22 cellular contexts compared by ENCODE assay signal in genomic region chr1:87600848-87601247, GRCh38.
DNase-seq lines count a peak whose midpoint lies in the region; ATAC-seq and TF ChIP-seq lines count a peak whose summit lies in the region.
"Had no signal": no experiment of that assay in that cellular context is flagged by ENCODE, and none has a peak within 500 bp of the region (broad histone marks: within the 10 kb centered on the region; RNA-seq: fewer than 3 reads in every experiment).

No MANE protein-coding gene starts in this region.

- 0% methylated on average over 1 of the region's 1 CpG for WGBS in SK-N-SH (ENCODE audit: low lambda C conversion rate)

- H3K4me2 ChIP-seq in SK-N-SH = no peak overlapping the region

- H3K9ac ChIP-seq in SK-N-SH = no peak overlapping the region

- no peak for TF ChIP-seq EP300 in SK-N-SH (IDR thresholded peaks at IDR 0.05; ENCODE audit: borderline replicate concordance in 1 of 2, low read depth in 1 of 2, low read length in 1 of 2)

- no peak for DNase-seq in SK-N-SH
- DNase-seq in M059J (ENCODE audit: low read depth) = peak; percentile 4
- DNase-seq in epithelial cell of esophagus (ENCODE audit: low read depth) = peak; percentile 35
- DNase-seq in kidney tubule cell (ENCODE audit: low spot score) = no peak
- DNase-seq: activated CD4-positive, alpha-beta T cell treated with anti-CD3 and anti-CD28 coated beads for 1 hour; activated gamma-delta T cell; amniotic stem cell; effector CD4-positive, alpha-beta T cell; GF-D8; Kasumi-1; NCI-H1436; NCI-H2171; NCI-H774; spleen; stimulated activated CD8-positive, alpha-beta memory T cell treated with anti-CD3 and anti-CD28 coated beads, Interleukin-4, amount 100 ng/mL, for 48 hours had no signal

- POLR2A ChIA-PET in SK-N-SH (lab: Yijun Ruan, JAX) = no interaction called here

- H3K4me3 ChIP-seq in SK-N-SH (ENCODE audit: low read depth in 2 of 2, low read length in 1 of 2) (no peak overlapping the region), epithelial cell of esophagus (ENCODE audit: low read length) (no peak overlapping the region)
- H3K4me3 ChIP-seq: spleen had no signal

- CTCF ChIA-PET in SK-N-SH (lab: Yijun Ruan, JAX) = no interaction called here

- no peaks in the 10 kb centered on the region for H3K36me3 ChIP-seq in SK-N-SH (replicated peaks in 1 of 2; ENCODE audit: control insufficient read depth in 1 of 2, insufficient read depth in 2 of 2, low read length in 1 of 2)
- H3K36me3 ChIP-seq: spleen had no signal

- H3K4me1 ChIP-seq in SK-N-SH (ENCODE audit: control insufficient read depth in 1 of 2, insufficient read depth in 2 of 2, low read depth in 1 of 2, low read length in 1 of 2) = no peaks in the 10 kb centered on the region

- ATAC-seq in SK-N-SH treated with all-trans-retinoic acid at 6 μM for 48 hours = no peak
- no peak for ATAC-seq in HG03457 (IDR thresholded peaks at IDR 0.05; ENCODE audit: unreplicated experiment)
- no peak for ATAC-seq in GM18519 (IDR thresholded peaks at IDR 0.05; ENCODE audit: low FRiP score, unreplicated experiment)
- ATAC-seq in GM18909 (IDR thresholded peaks at IDR 0.05; ENCODE audit: poor library complexity, unreplicated experiment) = no peak
- ATAC-seq: natural killer cell treated with Interleukin-12 subunit alpha and Interleukin-12 subunit beta and Interleukin-15 and Interleukin-18, amount 100 ng/mL, for 72 hours; Panc1 had no signal

- no peaks in the 10 kb centered on the region for H4K20me1 ChIP-seq in SK-N-SH (ENCODE audit: insufficient read depth)

- TF ChIP-seq CTCF in SK-N-SH (IDR thresholded peaks at IDR 0.05) (no peak), epithelial cell of esophagus (IDR thresholded peaks at IDR 0.05; ENCODE audit: insufficient read depth, low read depth, low read length, missing control alignments) (no peak)

- no peaks in the 10 kb centered on the region for H3K27me3 ChIP-seq in SK-N-SH (ENCODE audit: insufficient read depth)
- H3K27me3 ChIP-seq: spleen had no signal

- no peaks in the 10 kb centered on the region for H3K79me2 ChIP-seq in SK-N-SH (ENCODE audit: insufficient read depth)

- H3K9me2 ChIP-seq in SK-N-SH = no peaks in the 10 kb centered on the region

- H3F3A ChIP-seq in SK-N-SH (replicated peaks; ENCODE audit: insufficient read depth) = no peaks in the 10 kb centered on the region

- H2AFZ ChIP-seq in SK-N-SH (ENCODE audit: low read depth) = no peak overlapping the region

- TF ChIP-seq RAD21 in SK-N-SH (IDR thresholded peaks at IDR 0.05; ENCODE audit: low read length) = no peak

- H3K9me3 ChIP-seq in SK-N-SH = no peaks in the 10 kb centered on the region; the same call in 1 of the 2 replicates

- H3K27ac ChIP-seq in SK-N-SH (ENCODE audit: low read depth in 2 of 2, low read length in 1 of 2) = no peak overlapping the region
- H3K27ac ChIP-seq: 22Rv1, spleen had no signal

TF ChIP-seq in SK-N-SH, 30 proteins besides CTCF, POLR2A, EP300 and RAD21:
- peak; percentile 24; the same call in 1 of the 2 replicates for TF ChIP-seq FOSL2 (IDR thresholded peaks at IDR 0.05; ENCODE audit: borderline replicate concordance, low read depth)
- TF ChIP-seq TCF12 (IDR thresholded peaks at IDR 0.05) = no peak

TF ChIP-seq in SK-N-SH treated with all-trans-retinoic acid at 6 μM for 48 hours, 23 proteins besides CTCF, POLR2A, EP300 and RAD21:
- TF ChIP-seq ESRRG (CRISPR knock-in tag; IDR thresholded peaks at IDR 0.05) = no peak
- TF ChIP-seq ZC3H10 (CRISPR knock-in tag; IDR thresholded peaks at IDR 0.05) = no peak
- TF ChIP-seq POU6F1 (CRISPR knock-in tag; IDR thresholded peaks at IDR 0.05; ENCODE audit: borderline replicate concordance, low read depth) = no peak
- TF ChIP-seq TSHZ2 (CRISPR knock-in tag; IDR thresholded peaks at IDR 0.05) = no peak
- TF ChIP-seq ARNTL (CRISPR knock-in tag; IDR thresholded peaks at IDR 0.05; ENCODE audit: borderline replicate concordance, low read depth) = no peak
- no peak for TF ChIP-seq TOX (CRISPR knock-in tag; IDR thresholded peaks at IDR 0.05; ENCODE audit: borderline replicate concordance)

Comparison
In these comparisons a context has a peak if more than half of its experiments do, and no peak if none do; other contexts are left out.
1. DNase-seq: peak in M059J (single experiment) and epithelial cell of esophagus (single experiment); none in SK-N-SH (single experiment) and kidney tubule cell (single experiment).